7 cellular contexts compared by ENCODE assay signal in genomic region chr17:39164675-39165143, GRCh38. TPM values are rescaled to one million over a fixed set of nuclear protein-coding genes. Genes with fewer than 3 reads are reported as not detected.
DNase-seq lines count a peak whose midpoint lies in the region; ATAC-seq and TF ChIP-seq lines count a peak whose summit lies in the region.

No MANE protein-coding gene starts in this region.

- H3K9me2 ChIP-seq in OCI-LY1 (ENCODE audit: low read depth, low read length) = no peaks in the 10 kb centered on the region

- H3K36me3 ChIP-seq in OCI-LY1 (ENCODE audit: insufficient read depth, low read length) = no peaks in the 10 kb centered on the region
- H3K36me3 ChIP-seq in mucosa of stomach (ENCODE audit: control insufficient read depth, insufficient read depth, low read length) = no peaks in the 10 kb centered on the region

- H3K9ac ChIP-seq in OCI-LY1 (ENCODE audit: low read length) (peak overlapping the region; percentile 50; the same call in 1 of the 2 replicates), mucosa of stomach (ENCODE audit: low read length) (peak overlapping the region; percentile 50)

- no peaks in the 10 kb centered on the region for H3K79me2 ChIP-seq in OCI-LY1 (ENCODE audit: insufficient read depth, low read length)

- H3K27ac ChIP-seq in OCI-LY1 (ENCODE audit: low read depth, low read length, poor library complexity, severe bottlenecking) = no peak overlapping the region

- no peaks in the 10 kb centered on the region for H4K20me1 ChIP-seq in OCI-LY1 (ENCODE audit: insufficient read depth, low read length)

- peak overlapping the region; percentile 77 for H3K4me2 ChIP-seq in OCI-LY1 (ENCODE audit: low read length)

- no peaks in the 10 kb centered on the region; the same call in none of the 2 replicates for H3K27me3 ChIP-seq in OCI-LY1 (ENCODE audit: insufficient read depth, low read length)
- H3K27me3 ChIP-seq in mucosa of stomach (ENCODE audit: control insufficient read depth, insufficient read depth, low read length) = peaks cover 22% of the 10 kb centered on the region

- ATAC-seq in GM18498 (IDR thresholded peaks at IDR 0.05; ENCODE audit: unreplicated experiment) (peak; percentile 87), HG03354 (IDR thresholded peaks at IDR 0.05; ENCODE audit: poor library complexity, severe bottlenecking, unreplicated experiment) (peak; percentile 84), esophagus mucosa (peak; percentile 72)

- TF ChIP-seq CTCF in OCI-LY1 (IDR thresholded peaks at IDR 0.05; ENCODE audit: low read length) = peak; percentile 84

- H3K4me3 ChIP-seq in OCI-LY1 (ENCODE audit: low read depth, low read length, poor library complexity, severe bottlenecking) = peak overlapping the region; percentile 59
- no peak overlapping the region for H3K4me3 ChIP-seq in mucosa of stomach (ENCODE audit: low read length)

- peak; percentile 72 for DNase-seq in activated T-cell treated with anti-CD3 and anti-CD28 coated beads for 24 hours (ENCODE audit: low read depth)
- DNase-seq in stimulated activated CD8-positive, alpha-beta memory T cell treated with anti-CD3 and anti-CD28 coated beads, Interleukin-4, amount 100 ng/mL, for 24 hours (ENCODE audit: low read depth) = peak; percentile 69

- H3K4me1 ChIP-seq in OCI-LY1 (ENCODE audit: insufficient read depth, low read length, severe bottlenecking) (peaks cover 6% of the 10 kb centered on the region), mucosa of stomach (ENCODE audit: control insufficient read depth, insufficient read depth, low read length) (peaks cover 19% of the 10 kb centered on the region)

- H3K9me3 ChIP-seq in OCI-LY1 (ENCODE audit: low read length) (no peaks in the 10 kb centered on the region), mucosa of stomach (ENCODE audit: control insufficient read depth, low read length) (no peaks in the 10 kb centered on the region)

- no peak overlapping the region for H2AFZ ChIP-seq in OCI-LY1 (ENCODE audit: low read length)

- no peaks in the 10 kb centered on the region for H3F3A ChIP-seq in OCI-LY1 (ENCODE audit: insufficient read depth, low read length)

RNA-seq across cellular contexts. Expression of gene ARL5C, which starts 1.3 kb away (rescaled TPM):
- total RNA-seq in esophagus mucosa = not detected

RNA-seq across cellular contexts. Expression of gene PLXDC1, which starts 13.3 kb away (rescaled TPM):
- 3.1 TPM for total RNA-seq in esophagus mucosa

RNA-seq across cellular contexts. Expression of gene CACNB1, which starts 32.8 kb away (rescaled TPM):
- 2.0 TPM for total RNA-seq in esophagus mucosa

RNA-seq across cellular contexts. Expression of gene RPL19, which starts 35.4 kb away (rescaled TPM):
- total RNA-seq in esophagus mucosa = 1,581 TPM
